1 cellular context compared by ENCODE assay signal in the genomic region with DNA sequence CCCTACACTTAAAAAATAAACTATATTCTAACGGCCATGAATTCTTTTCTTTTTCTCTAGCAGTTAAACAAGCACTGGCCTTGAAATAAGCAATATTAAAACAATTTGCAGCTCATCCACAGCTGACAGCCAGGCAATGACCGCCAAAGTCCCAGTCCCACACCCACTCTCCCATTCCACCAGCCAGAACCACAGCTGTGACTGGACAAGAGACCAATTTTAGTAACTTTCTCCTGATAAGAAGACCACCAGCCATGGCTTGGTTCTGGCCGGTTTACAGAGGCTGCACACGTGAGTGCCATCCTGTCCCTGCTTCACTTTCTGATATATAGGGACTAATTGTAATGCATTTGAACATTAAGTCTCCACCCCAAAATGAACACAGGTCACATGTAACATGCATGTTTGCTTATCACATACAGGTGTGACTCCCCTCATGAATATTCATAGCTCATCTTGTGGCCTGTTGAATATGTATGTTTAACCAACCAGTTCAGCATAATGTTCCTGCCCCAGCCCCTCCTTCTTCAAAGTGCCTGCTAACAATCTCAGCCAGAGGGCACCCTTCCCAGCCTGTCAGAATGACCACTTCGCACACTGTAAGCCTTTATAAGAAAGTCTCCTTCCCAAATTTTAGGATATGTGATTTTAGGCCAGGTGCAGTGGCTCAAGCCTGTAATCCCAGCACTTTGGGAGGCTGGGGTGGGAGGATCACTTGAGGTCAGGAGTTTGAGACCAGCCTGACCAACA.
TF ChIP-seq lines count a peak whose summit lies in the region.

No MANE protein-coding gene starts in this region.

TF ChIP-seq in GM12878, 131 proteins besides CTCF, POLR2A, EP300 and RAD21:
- TF ChIP-seq, protein P1, sequence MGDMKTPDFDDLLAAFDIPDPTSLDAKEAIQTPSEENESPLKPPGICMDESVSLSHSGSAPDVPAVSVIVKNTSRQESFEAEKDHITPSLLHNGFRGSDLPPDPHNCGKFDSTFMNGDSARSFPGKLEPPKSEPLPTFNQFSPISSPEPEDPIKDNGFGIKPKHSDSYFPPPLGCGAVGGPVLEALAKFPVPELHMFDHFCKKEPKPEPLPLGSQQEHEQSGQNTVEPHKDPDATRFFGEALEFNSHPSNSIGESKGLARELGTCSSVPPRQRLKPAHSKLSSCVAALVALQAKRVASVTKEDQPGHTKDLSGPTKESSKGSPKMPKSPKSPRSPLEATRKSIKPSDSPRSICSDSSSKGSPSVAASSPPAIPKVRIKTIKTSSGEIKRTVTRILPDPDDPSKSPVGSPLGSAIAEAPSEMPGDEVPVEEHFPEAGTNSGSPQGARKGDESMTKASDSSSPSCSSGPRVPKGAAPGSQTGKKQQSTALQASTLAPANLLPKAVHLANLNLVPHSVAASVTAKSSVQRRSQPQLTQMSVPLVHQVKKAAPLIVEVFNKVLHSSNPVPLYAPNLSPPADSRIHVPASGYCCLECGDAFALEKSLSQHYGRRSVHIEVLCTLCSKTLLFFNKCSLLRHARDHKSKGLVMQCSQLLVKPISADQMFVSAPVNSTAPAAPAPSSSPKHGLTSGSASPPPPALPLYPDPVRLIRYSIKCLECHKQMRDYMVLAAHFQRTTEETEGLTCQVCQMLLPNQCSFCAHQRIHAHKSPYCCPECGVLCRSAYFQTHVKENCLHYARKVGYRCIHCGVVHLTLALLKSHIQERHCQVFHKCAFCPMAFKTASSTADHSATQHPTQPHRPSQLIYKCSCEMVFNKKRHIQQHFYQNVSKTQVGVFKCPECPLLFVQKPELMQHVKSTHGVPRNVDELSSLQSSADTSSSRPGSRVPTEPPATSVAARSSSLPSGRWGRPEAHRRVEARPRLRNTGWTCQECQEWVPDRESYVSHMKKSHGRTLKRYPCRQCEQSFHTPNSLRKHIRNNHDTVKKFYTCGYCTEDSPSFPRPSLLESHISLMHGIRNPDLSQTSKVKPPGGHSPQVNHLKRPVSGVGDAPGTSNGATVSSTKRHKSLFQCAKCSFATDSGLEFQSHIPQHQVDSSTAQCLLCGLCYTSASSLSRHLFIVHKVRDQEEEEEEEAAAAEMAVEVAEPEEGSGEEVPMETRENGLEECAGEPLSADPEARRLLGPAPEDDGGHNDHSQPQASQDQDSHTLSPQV (IDR thresholded peaks at IDR 0.05) = no peak
- peak; percentile 8; the same call in 1 of the 2 replicates for TF ChIP-seq SMC3 (IDR thresholded peaks at IDR 0.05; ENCODE audit: borderline replicate concordance, low read length)
- no peak for TF ChIP-seq LARP7 (IDR thresholded peaks at IDR 0.05)
- TF ChIP-seq POU2F2 (IDR thresholded peaks at IDR 0.05; ENCODE audit: borderline replicate concordance, low read depth, low read length) = peak; percentile 82; the same call in 1 of the 3 replicates
